Comparison of ENCODE assay signal across 8 cellular contexts in the genomic region with DNA sequence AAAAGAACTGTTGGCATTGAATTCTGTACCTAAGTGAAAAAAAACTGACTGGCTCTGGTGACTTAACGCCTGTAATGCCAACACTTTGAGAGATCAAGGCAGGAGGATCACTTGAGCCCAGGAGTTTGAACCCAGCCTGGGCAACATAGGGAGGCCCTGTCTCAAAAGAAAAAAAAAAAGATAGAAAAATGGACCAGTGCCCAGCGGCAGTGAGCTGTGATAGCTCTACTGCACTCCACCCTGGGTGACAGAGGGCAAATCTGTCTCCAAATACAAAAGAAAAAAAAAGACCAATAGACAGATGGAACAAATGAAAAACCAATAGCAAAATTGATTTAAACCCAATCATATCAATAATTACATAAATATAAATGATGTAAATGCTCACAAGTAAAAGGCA. TPM values are rescaled to one million over a fixed set of nuclear protein-coding genes. Genes with fewer than 3 reads are reported as not detected.
DNase-seq lines count a peak whose midpoint lies in the region; ATAC-seq and TF ChIP-seq lines count a peak whose summit lies in the region.
"Had no signal": no experiment of that assay in that cellular context is flagged by ENCODE, and none has a peak within 500 bp of the region (broad histone marks: within the 10 kb centered on the region; RNA-seq: fewer than 3 reads in every experiment).

No MANE protein-coding gene starts in this region.

- peaks cover 9% of the 10 kb centered on the region for H3K36me3 ChIP-seq in BLaER1
- no peaks in the 10 kb centered on the region for H3K36me3 ChIP-seq in adrenal gland (replicated peaks in 1 of 2)
- H3K36me3 ChIP-seq in lower lobe of right lung: no peaks in the 10 kb centered on the region

- no peak for ATAC-seq in lower lobe of right lung

- H3K4me1 ChIP-seq in BLaER1 (peaks cover 10% of the 10 kb centered on the region), adrenal gland (replicated peaks in 1 of 2) (peaks cover 0 to 8% of the 10 kb centered on the region in 2 donors), lower lobe of right lung (peaks cover 6% of the 10 kb centered on the region)

- peak overlapping the region; percentile 85 for H3K4me2 ChIP-seq in BLaER1

- intact Hi-C loops in adrenal gland (cut with DNase I): no loop called here
- intact Hi-C loops in lower lobe of right lung (cut with DNase I): no loop called here

- H3K9me3 ChIP-seq in BLaER1: peaks cover 22% of the 10 kb centered on the region
- H3K9me3 ChIP-seq in adrenal gland (replicated peaks in 1 of 3): no peaks in the 10 kb centered on the region
- peaks cover 2% of the 10 kb centered on the region for H3K9me3 ChIP-seq in lower lobe of right lung

- H4K20me1 ChIP-seq in BLaER1: no peaks in the 10 kb centered on the region

- WGBS in adrenal gland, 4 donors: 33 to 49% (median 37%) methylated on average over 2 of the region's 2 CpGs

- TF ChIP-seq CTCF in adrenal gland (IDR thresholded peaks at IDR 0.05) (no peak), lower lobe of right lung (IDR thresholded peaks at IDR 0.05) (no peak)

- DNase-seq in adrenal gland (peak in 1 of 7 donors; percentile 36), lower lobe of right lung (no peak), MV-4-11 (lab: John Stamatoyannopoulos, UW) (no peak), occipital lobe (lab: John Stamatoyannopoulos, UW) (no peak), COLO829 (ENCODE audit: low spot score) (no peak)
- DNase-seq: HCEC 1CT, NCI-H1694 treated with DMSO at 0.1 percent for 48 hours had no signal

- H3K27ac ChIP-seq in BLaER1: no peak overlapping the region
- peak overlapping the region in 1 of 5 donors; percentile 8 for H3K27ac ChIP-seq in adrenal gland
- no peak overlapping the region for H3K27ac ChIP-seq in lower lobe of right lung

- peaks cover 6% of the 10 kb centered on the region; the same call in 1 of the 2 replicates for H3K27me3 ChIP-seq in BLaER1
- H3K27me3 ChIP-seq in adrenal gland: no peaks in the 10 kb centered on the region
- H3K27me3 ChIP-seq in lower lobe of right lung (ENCODE audit: low read depth): no peaks in the 10 kb centered on the region

- peak overlapping the region; percentile 53; the same call in 1 of the 2 replicates for H3K4me3 ChIP-seq in BLaER1
- H3K4me3 ChIP-seq in adrenal gland: peak overlapping the region in 3 of 4 donors; percentile 47 to 51 (median 49)
- peak overlapping the region; percentile 60 for H3K4me3 ChIP-seq in lower lobe of right lung

- 0 out of 2 replicates have a peak overlapping the region, but pooled peaks have one; percentile 29 for H3K9ac ChIP-seq in BLaER1

- TF ChIP-seq POLR2A in adrenal gland (IDR thresholded peaks at IDR 0.05): no peak

RNA-seq across cellular contexts. Expression of a gene that starts 0.7 kb away (rescaled TPM):
- 10 to 100 TPM in 1 of 8 donors, 1 to 10 TPM in 7; 1.3 to 11.3 (median 4.6) TPM for total RNA-seq in adrenal gland
- 1 to 10 TPM; 3.3 to 4.9 (median 4.8) TPM for polyA plus RNA-seq in adrenal gland
- 0.30 TPM for total RNA-seq in lower lobe of right lung
- total RNA-seq in occipital lobe: 1.2 TPM

RNA-seq across cellular contexts. Expression of a gene that starts 22.7 kb away (rescaled TPM):
- 100 to 1,000 TPM in 7 of 8 donors, 10 to 100 TPM in 1; 97.8 to 235 (median 144) TPM for total RNA-seq in adrenal gland
- 10 to 100 TPM; 20.0 to 59.4 (median 23.2) TPM for polyA plus RNA-seq in adrenal gland
- 37.4 TPM for total RNA-seq in lower lobe of right lung
- 24.2 TPM for total RNA-seq in occipital lobe

RNA-seq across cellular contexts. Expression of a gene that starts 22.9 kb away (rescaled TPM):
- total RNA-seq in adrenal gland: 10 to 100 TPM; 22.1 to 50.8 (median 33.8) TPM
- polyA plus RNA-seq in adrenal gland: 10 to 100 TPM; 19.1 to 82.9 (median 37.2) TPM
- 15.4 TPM for total RNA-seq in lower lobe of right lung
- 18.4 TPM for total RNA-seq in occipital lobe

RNA-seq across cellular contexts. Expression of a gene that starts 37.6 kb away (rescaled TPM):
- total RNA-seq in adrenal gland (10 to 100 TPM; 16.6 to 44.6 (median 20.7) TPM), lower lobe of right lung (16.4 TPM), occipital lobe (26.0 TPM)
- 10 to 100 TPM; 46.4 to 64.0 (median 51.1) TPM for polyA plus RNA-seq in adrenal gland

RNA-seq across cellular contexts. Expression of a gene that starts 37.9 kb away (rescaled TPM):
- 10 to 100 TPM; 39.2 to 64.8 (median 44.6) TPM for total RNA-seq in adrenal gland
- 10 to 100 TPM in 2 of 3 donors, 1 to 10 TPM in 1; 8.9 to 34.9 (median 14.0) TPM for polyA plus RNA-seq in adrenal gland
- 39.2 TPM for total RNA-seq in lower lobe of right lung
- total RNA-seq in occipital lobe: 74.1 TPM
